Comparison of ENCODE assay signal across 32 cellular contexts in genomic region chr2:133918141-133918540, GRCh38.
"Had no signal": no experiment of that assay in that cellular context is flagged by ENCODE, and none has a peak within 500 bp of the region (broad histone marks: within the 10 kb centered on the region; RNA-seq: fewer than 3 reads in every experiment).

No MANE protein-coding gene starts in this region.

- H3K27ac ChIP-seq: ascending aorta, cardiac muscle cell, WERI-Rb-1 had no signal

- ATAC-seq: activated CD4-positive, alpha-beta T cell treated with anti-CD3 and anti-CD28 coated beads for 36 hours; activated CD4-positive, CD25-positive, alpha-beta regulatory T cell treated with anti-CD3 and anti-CD28 coated beads, Interleukin-2, amount 50 U/mL, for 24 hours; activated CD8-positive, alpha-beta memory T cell treated with anti-CD3 and anti-CD28 coated beads, Interleukin-2, amount 10 ng/mL, durations not matched to agents 7 days and 5 days; activated CD8-positive, alpha-beta T cell treated with anti-CD3 and anti-CD28 coated beads, Interleukin-2, amount 10 ng/mL, durations not matched to agents 7 days and 5 days; activated naive CD8-positive, alpha-beta T cell treated with anti-CD3 and anti-CD28 coated beads, Interleukin-2, amount 50 U/mL, for 24 hours; WTC11 had no signal

- H3K4me1 ChIP-seq: ascending aorta had no signal

- FAIRE-seq: bronchial epithelial cell, TTC549 had no signal

- DNase-seq: activated CD4-positive, alpha-beta memory T cell treated with anti-CD3 and anti-CD28 coated beads, Interleukin-2, amount 10 ng/mL, durations not matched to agents 7 days and 5 days; activated CD4-positive, alpha-beta T cell treated with anti-CD3 and anti-CD28 coated beads for 1 hour; activated CD4-positive, alpha-beta T cell treated with anti-CD3 and anti-CD28 coated beads for 36 hours; activated CD4-positive, alpha-beta T cell treated with anti-CD3 and anti-CD28 coated beads for 48 hours; activated CD4-positive, alpha-beta T cell treated with anti-CD3 and anti-CD28 coated beads, Interleukin-2, amount 10 ng/mL, durations not matched to agents 7 days and 5 days; activated CD4-positive, alpha-beta T cell treated with anti-CD3 and anti-CD28 coated beads, Interleukin-2, amount 50 U/mL, for 48 hours; activated CD4-positive, CD25-positive, alpha-beta regulatory T cell; activated CD8-positive, alpha-beta memory T cell treated with anti-CD3 and anti-CD28 coated beads for 24 hours; activated CD8-positive, alpha-beta memory T cell treated with anti-CD3 and anti-CD28 coated beads, Interleukin-2, amount 10 ng/mL, durations not matched to agents 7 days and 5 days; activated CD8-positive, alpha-beta memory T cell treated with anti-CD3 and anti-CD28 coated beads, Interleukin-2, amount 50 U/mL, for 48 hours; activated CD8-positive, alpha-beta T cell treated with anti-CD3 and anti-CD28 coated beads, Interleukin-2, amount 10 ng/mL, durations not matched to agents 7 days and 5 days; activated effector memory CD4-positive, alpha-beta T cell treated with Interleukin-2 at 50 U/mL for 16 hours; activated gamma-delta T cell; activated naive CD4-positive, alpha-beta T cell treated with anti-CD3 and anti-CD28 coated beads, Interleukin-2, amount 10 ng/mL, durations not matched to agents 7 days and 5 days; activated naive CD4-positive, alpha-beta T cell treated with Interleukin-2 at 50 U/mL for 16 hours; activated naive CD8-positive, alpha-beta T cell treated with anti-CD3 and anti-CD28 coated beads, Interleukin-2, amount 10 ng/mL, durations not matched to agents 7 days and 5 days; activated naive CD8-positive, alpha-beta T cell treated with anti-CD3 and anti-CD28 coated beads, Interleukin-2, amount 50 U/mL, for 24 hours; activated T-cell treated with anti-CD3 and anti-CD28 coated beads, Interleukin-2, amount 50 U/mL, for 24 hours; activated T-cell treated with anti-CD3 and anti-CD28 coated beads, Interleukin-2, amount 50 U/mL, for 48 hours; amygdala; anterior cingulate cortex; caudate nucleus; cerebellar nuclear complex; T-helper 2 cell; T-helper 9 cell; WERI-Rb-1 had no signal

- H3K9me3 ChIP-seq: ascending aorta had no signal

- H3K36me3 ChIP-seq: ascending aorta, cardiac muscle cell, WERI-Rb-1 had no signal

- H3K4me3 ChIP-seq: ascending aorta, cardiac muscle cell had no signal

- H3K27me3 ChIP-seq: ascending aorta, cardiac muscle cell had no signal
